In genomic region chr3:120791958-120792357, GRCh38 we compare ENCODE assay signal across 18 cellular contexts. TPM values are rescaled to one million over a fixed set of nuclear protein-coding genes. Genes with fewer than 3 reads are reported as not detected.
DNase-seq lines count a peak whose midpoint lies in the region; ATAC-seq and TF ChIP-seq lines count a peak whose summit lies in the region.
"Had no signal": no experiment of that assay in that cellular context is flagged by ENCODE, and none has a peak within 500 bp of the region (broad histone marks: within the 10 kb centered on the region; RNA-seq: fewer than 3 reads in every experiment).

No MANE protein-coding gene starts in this region.

- H3K4me3 ChIP-seq in breast epithelium (no peak overlapping the region), foreskin fibroblast (ENCODE audit: low read depth in 1 of 2, low read length in 2 of 2) (no peak overlapping the region)
- H3K4me3 ChIP-seq: suprapubic skin had no signal

- H3K9me3 ChIP-seq in breast epithelium = no peaks in the 10 kb centered on the region
- H3K9me3 ChIP-seq: suprapubic skin had no signal

- no peaks in the 10 kb centered on the region for H3K36me3 Mint-ChIP-seq in MCF 10A (ENCODE audit: insufficient read depth, unreplicated experiment)
- H3K36me3 Mint-ChIP-seq in stimulated activated naive B cell treated with anti-CD40 and anti-IgM and Interleukin-4, amounts not matched to agents 10 μg/mL and 1 μg/mL and 100 μg/mL, for 72 hours = peaks cover 0 to 3% of the 10 kb centered on the region in 2 donors
- no peaks in the 10 kb centered on the region for H3K36me3 Mint-ChIP-seq in activated naive CD4-positive, alpha-beta T cell treated with anti-CD3 and anti-CD28 coated beads for 36 hours (ENCODE audit: low read depth)

- CTCF ChIA-PET in MCF 10A (lab: Yijun Ruan, JAX) = interaction anchor here (1.0 to 5.2 kb wide), 4 partner anchors 225 to 372 kb away, joined by 3 to 111 read pairs (median 48); no protein-coding TSS in a partner anchor
- CTCF ChIA-PET in activated naive CD4-positive, alpha-beta T cell treated with anti-CD3 and anti-CD28 coated beads for 36 hours (lab: Charles Lee) = interaction anchor here (1.1 to 5.0 kb wide), 4 partner anchors 188 to 233 kb away, joined by 3 to 42 read pairs (median 13); no protein-coding TSS in a partner anchor

- no peak for TF ChIP-seq POLR2A in breast epithelium (IDR thresholded peaks at IDR 0.05)

- H3K27me3 Mint-ChIP-seq in MCF 10A (ENCODE audit: insufficient read depth, unreplicated experiment) = no peaks in the 10 kb centered on the region
- peaks cover 0 to 2% of the 10 kb centered on the region in 2 donors for H3K27me3 Mint-ChIP-seq in stimulated activated naive B cell treated with anti-CD40 and anti-IgM and Interleukin-4, amounts not matched to agents 10 μg/mL and 1 μg/mL and 100 μg/mL, for 72 hours
- no peaks in the 10 kb centered on the region for H3K27me3 Mint-ChIP-seq in activated naive CD4-positive, alpha-beta T cell treated with anti-CD3 and anti-CD28 coated beads for 36 hours (ENCODE audit: low read depth)

- H3K27me3 ChIP-seq in breast epithelium = no peaks in the 10 kb centered on the region
- H3K27me3 ChIP-seq: suprapubic skin had no signal

- H3K27ac ChIP-seq in breast epithelium = no peak overlapping the region
- H3K27ac ChIP-seq: 22Rv1, epithelial cell of prostate, suprapubic skin had no signal

- no peaks in the 10 kb centered on the region for H3K9me3 Mint-ChIP-seq in MCF 10A (ENCODE audit: unreplicated experiment)
- H3K9me3 Mint-ChIP-seq in stimulated activated naive B cell treated with anti-CD40 and anti-IgM and Interleukin-4, amounts not matched to agents 10 μg/mL and 1 μg/mL and 100 μg/mL, for 72 hours = no peaks in the 10 kb centered on the region
- no peaks in the 10 kb centered on the region for H3K9me3 Mint-ChIP-seq in activated naive CD4-positive, alpha-beta T cell treated with anti-CD3 and anti-CD28 coated beads for 36 hours

- POLR2A ChIA-PET in MCF 10A (lab: Yijun Ruan, JAX) = no interaction called here

- H3K4me1 Mint-ChIP-seq in MCF 10A (ENCODE audit: insufficient read depth, unreplicated experiment) = peaks cover 8% of the 10 kb centered on the region
- H3K4me1 Mint-ChIP-seq in stimulated activated naive B cell treated with anti-CD40 and anti-IgM and Interleukin-4, amounts not matched to agents 10 μg/mL and 1 μg/mL and 100 μg/mL, for 72 hours = peaks cover 0 to 2% of the 10 kb centered on the region in 2 donors
- H3K4me1 Mint-ChIP-seq in activated naive CD4-positive, alpha-beta T cell treated with anti-CD3 and anti-CD28 coated beads for 36 hours (ENCODE audit: low read depth) = peaks cover 11% of the 10 kb centered on the region

- no peak overlapping the region for H3K27ac Mint-ChIP-seq in MCF 10A (ENCODE audit: low read depth, unreplicated experiment)
- no peak overlapping the region for H3K27ac Mint-ChIP-seq in stimulated activated naive B cell treated with anti-CD40 and anti-IgM and Interleukin-4, amounts not matched to agents 10 μg/mL and 1 μg/mL and 100 μg/mL, for 72 hours
- no peak overlapping the region for H3K27ac Mint-ChIP-seq in activated naive CD4-positive, alpha-beta T cell treated with anti-CD3 and anti-CD28 coated beads for 36 hours

- TF ChIP-seq CTCF in MCF 10A (IDR thresholded peaks at IDR 0.05; ENCODE audit: unreplicated experiment) (no peak), breast epithelium (IDR thresholded peaks at IDR 0.05) (no peak), foreskin fibroblast (IDR thresholded peaks at IDR 0.05; ENCODE audit: low read depth, low read length) (no peak)

- DNase-seq in MCF 10A (ENCODE audit: unreplicated experiment) (peak; percentile 9), breast epithelium (ENCODE audit: low spot score in 2 of 2) (no peak), amniotic epithelial cell (ENCODE audit: low read depth) (peak; percentile 91), foreskin fibroblast (peak; percentile 36 to 68)
- no peak for DNase-seq in stimulated activated naive B cell treated with anti-CD40 and anti-IgM and Interleukin-4, amounts not matched to agents 10 μg/mL and 1 μg/mL and 100 μg/mL, for 72 hours
- DNase-seq in activated naive CD4-positive, alpha-beta T cell treated with anti-CD3 and anti-CD28 coated beads for 36 hours = no peak
- DNase-seq in activated CD4-positive, CD25-positive, alpha-beta regulatory T cell (lab: John Stamatoyannopoulos, UW) = no peak
- DNase-seq in activated CD4-positive, alpha-beta T cell treated with anti-CD3 and anti-CD28 coated beads, Interleukin-2, amount 50 U/mL, for 4 hours = no peak
- DNase-seq: activated gamma-delta T cell treated with Interleukin-2 at 50 U/mL for 16 hours; central memory CD4-positive, alpha-beta T cell; NCI-H1694 treated with DMSO at 0.1 percent for 48 hours; NCI-H748 treated with DMSO at 0.1 percent for 48 hours; occipital lobe; SHP77 treated with DMSO at 0.1 percent for 48 hours; stimulated activated CD4-positive, alpha-beta T cell treated with anti-CD3 and anti-CD28 coated beads, Interleukin-12 subunit alpha, Interleukin-12 subunit beta, amount 100 ng/mL, for 4 hours had no signal

- H3K4me1 ChIP-seq in breast epithelium = no peaks in the 10 kb centered on the region
- H3K4me1 ChIP-seq: suprapubic skin had no signal

- no TSS peak for BruUV-seq in MCF 10A (replicated peaks; lab: Mats Ljungman, UMichigan)

- no peak for ATAC-seq in stimulated activated naive B cell treated with anti-CD40 and anti-IgM and Interleukin-4, amounts not matched to agents 10 μg/mL and 1 μg/mL and 100 μg/mL, for 72 hours (replicated peaks)

- H3K4me3 Mint-ChIP-seq in MCF 10A (ENCODE audit: unreplicated experiment) = no peak overlapping the region
- no peak overlapping the region for H3K4me3 Mint-ChIP-seq in stimulated activated naive B cell treated with anti-CD40 and anti-IgM and Interleukin-4, amounts not matched to agents 10 μg/mL and 1 μg/mL and 100 μg/mL, for 72 hours
- H3K4me3 Mint-ChIP-seq in activated naive CD4-positive, alpha-beta T cell treated with anti-CD3 and anti-CD28 coated beads for 36 hours = no peak overlapping the region

- intact Hi-C loops in MCF 10A (cut with micrococcal nuclease) (no loop called here), breast epithelium (cut with DNase I; ENCODE audit: low total_unique reads) (no loop called here)
- intact Hi-C loops in activated naive CD4-positive, alpha-beta T cell treated with anti-CD3 and anti-CD28 coated beads for 36 hours (cut with micrococcal nuclease) = no loop called here

- no peaks in the 10 kb centered on the region for H3K36me3 ChIP-seq in breast epithelium
- H3K36me3 ChIP-seq: suprapubic skin had no signal

RNA-seq across cellular contexts. Expression of gene GTF2E1, which starts 49.4 kb away (rescaled TPM):
- total RNA-seq in MCF 10A (2022) (18.0 and 21.6 TPM in 2 replicates), breast epithelium (10 to 100 TPM in 2 of 3 donors, 1 to 10 TPM in 1; 9.9 to 13.4 (median 12.7) TPM)
- total RNA-seq in activated naive CD4-positive, alpha-beta T cell treated with anti-CD3 and anti-CD28 coated beads for 36 hours = 10 to 100 TPM; 13.2 TPM

RNA-seq across cellular contexts. Expression of gene RABL3, which starts 49.6 kb away (rescaled TPM):
- total RNA-seq in MCF 10A (2022) = 21.8 and 26.0 TPM in 2 replicates
- 10 to 100 TPM; 20.6 to 35.4 (median 22.3) TPM for total RNA-seq in breast epithelium
- total RNA-seq in activated naive CD4-positive, alpha-beta T cell treated with anti-CD3 and anti-CD28 coated beads for 36 hours = 10 to 100 TPM; 34.7 to 36.8 TPM

Comparison
In these comparisons a context has a peak if more than half of its experiments do, and no peak if none do; other contexts are left out.
1. DNase-seq: peak in MCF 10A (single experiment), amniotic epithelial cell (single experiment) and foreskin fibroblast (2 of 2); none in breast epithelium (0 of 2), stimulated activated naive B cell treated with anti-CD40 and anti-IgM and Interleukin-4, amounts not matched to agents 10 μg/mL and 1 μg/mL and 100 μg/mL, for 72 hours (single experiment), activated naive CD4-positive, alpha-beta T cell treated with anti-CD3 and anti-CD28 coated beads for 36 hours (single experiment), activated CD4-positive, CD25-positive, alpha-beta regulatory T cell (0 of 4) and activated CD4-positive, alpha-beta T cell treated with anti-CD3 and anti-CD28 coated beads, Interleukin-2, amount 50 U/mL, for 4 hours (0 of 2).